In genomic region chr20:46592580-46593362, GRCh38 we compare ENCODE assay signal across 19 cellular contexts. TPM values are rescaled to one million over a fixed set of nuclear protein-coding genes. Genes with fewer than 3 reads are reported as not detected.
DNase-seq lines count a peak whose midpoint lies in the region; ATAC-seq and TF ChIP-seq lines count a peak whose summit lies in the region.
"Had no signal": no experiment of that assay in that cellular context is flagged by ENCODE, and none has a peak within 500 bp of the region (broad histone marks: within the 10 kb centered on the region; RNA-seq: fewer than 3 reads in every experiment).

No MANE protein-coding gene starts in this region.

- TF ChIP-seq CTCF in GM13976 (IDR thresholded peaks at IDR 0.05; ENCODE audit: borderline replicate concordance, control extremely low read depth, extremely low read depth, insufficient read depth, missing control alignments) (peak; percentile 6), PC-3 (conservative IDR thresholded peaks at IDR 0.05; ENCODE audit: low read depth, low read length) (peak; percentile 56; the same call in 1 of the 2 replicates), A673 (conservative IDR thresholded peaks at IDR 0.05; ENCODE audit: low read depth, low read length) (no peak)

- H3K79me1 ChIP-seq in mesendoderm (ENCODE audit: low read length): no peaks in the 10 kb centered on the region

- H3K36me3 ChIP-seq in PC-3 (ENCODE audit: low read depth, low read length) (no peaks in the 10 kb centered on the region), mesendoderm (ENCODE audit: control insufficient read depth, insufficient read depth, low read length) (no peaks in the 10 kb centered on the region), A673 (ENCODE audit: insufficient read depth, low read length, poor library complexity, severe bottlenecking) (no peaks in the 10 kb centered on the region)
- H3K36me3 ChIP-seq: brain microvascular endothelial cell had no signal

- H3K9ac ChIP-seq in PC-3 (ENCODE audit: low read length) (no peak overlapping the region), mesendoderm (ENCODE audit: low read length) (no peak overlapping the region)

- no CpG with 5 or more reads among the region's 4 CpGs for WGBS in mesendoderm (ENCODE audit: extremely low coverage, insufficient coverage, low lambda C conversion rate)

- H3K18ac ChIP-seq in mesendoderm (ENCODE audit: low read length): no peak overlapping the region

- H3K56ac ChIP-seq in mesendoderm (ENCODE audit: low read length): no peak overlapping the region

- H3K9me3 Mint-ChIP-seq in activated CD4-positive, alpha-beta T cell treated with anti-CD3 and anti-CD28 coated beads for 36 hours (ENCODE audit: low read depth): no peaks in the 10 kb centered on the region
- H3K9me3 Mint-ChIP-seq in activated CD4-positive, alpha-beta T cell treated with anti-CD3 and anti-CD28 coated beads, Interleukin-2, amount 10 ng/mL, durations not matched to agents 24 days and 14 days: no peaks in the 10 kb centered on the region

- intact Hi-C loops in activated CD4-positive, alpha-beta T cell treated with anti-CD3 and anti-CD28 coated beads for 36 hours (cut with DNase I, micrococcal nuclease): no loop called here
- intact Hi-C loops in activated CD4-positive, alpha-beta T cell treated with anti-CD3 and anti-CD28 coated beads, Interleukin-2, amount 10 ng/mL, durations not matched to agents 24 days and 14 days (cut with micrococcal nuclease): no loop called here
- intact Hi-C loops in PC-3 (cut with micrococcal nuclease): no loop called here
- intact Hi-C loops in A673 (cut with micrococcal nuclease; ENCODE audit: unreplicated experiment): no loop called here

- no peak overlapping the region for H2BK15ac ChIP-seq in mesendoderm (replicated peaks; ENCODE audit: low read depth)

- no peaks in the 10 kb centered on the region for H3K4me1 Mint-ChIP-seq in activated CD4-positive, alpha-beta T cell treated with anti-CD3 and anti-CD28 coated beads for 36 hours
- H3K4me1 Mint-ChIP-seq in activated CD4-positive, alpha-beta T cell treated with anti-CD3 and anti-CD28 coated beads, Interleukin-2, amount 10 ng/mL, durations not matched to agents 24 days and 14 days: peaks cover 9% of the 10 kb centered on the region
- H3K4me1 Mint-ChIP-seq: neural crest cell had no signal

- H4K20me1 ChIP-seq in PC-3 (ENCODE audit: low read length): no peaks in the 10 kb centered on the region

- in situ Hi-C loops in GM13976 (cut with MboI; ENCODE audit: low sequenced_read_pairs, unreplicated experiment): no loop called here

- H3K79me2 ChIP-seq in PC-3 (ENCODE audit: low read length) (no peaks in the 10 kb centered on the region), mesendoderm (ENCODE audit: control insufficient read depth, insufficient read depth, low read length) (no peaks in the 10 kb centered on the region)
- H3K79me2 ChIP-seq: hepatocyte had no signal

- H4K8ac ChIP-seq in mesendoderm (ENCODE audit: low read depth, low read length): no peak overlapping the region

- H3K9me2 ChIP-seq in PC-3 (replicated peaks; ENCODE audit: low read length): no peaks in the 10 kb centered on the region

- H3K4me3 ChIP-seq in PC-3 (ENCODE audit: low read length) (no peak overlapping the region), mesendoderm (ENCODE audit: low read length) (no peak overlapping the region), A673 (ENCODE audit: low read depth, low read length, poor library complexity, severe bottlenecking) (no peak overlapping the region)
- H3K4me3 ChIP-seq: hepatocyte, lung, tibial nerve had no signal

- H4K5ac ChIP-seq in mesendoderm (ENCODE audit: low read length): no peak overlapping the region

- no peaks in the 10 kb centered on the region for H3F3A ChIP-seq in PC-3 (ENCODE audit: low read length, unreplicated experiment)

- no peak overlapping the region for H3K23ac ChIP-seq in mesendoderm (ENCODE audit: low read length)

- H3K27ac ChIP-seq in PC-3 (ENCODE audit: low read length) (no peak overlapping the region), mesendoderm (ENCODE audit: low read depth, low read length) (no peak overlapping the region), A673 (ENCODE audit: low read depth, low read length, poor library complexity, severe bottlenecking) (no peak overlapping the region)
- H3K27ac ChIP-seq: brain microvascular endothelial cell, hepatocyte, tibial nerve had no signal

- H3K27me3 ChIP-seq in PC-3 (ENCODE audit: low read length) (peaks cover 30% of the 10 kb centered on the region), mesendoderm (ENCODE audit: insufficient read depth, low read length, poor library complexity) (no peaks in the 10 kb centered on the region), A673 (replicated peaks; ENCODE audit: insufficient read depth, low read depth, low read length, poor library complexity) (no peaks in the 10 kb centered on the region)
- H3K27me3 ChIP-seq: brain microvascular endothelial cell, hepatocyte, tibial nerve had no signal

- H3K9me3 ChIP-seq in PC-3 (ENCODE audit: low read length) (no peaks in the 10 kb centered on the region), A673 (ENCODE audit: low read depth, low read length, poor library complexity, severe bottlenecking) (no peaks in the 10 kb centered on the region)
- H3K9me3 ChIP-seq: tibial nerve had no signal

- DNase-seq in activated CD4-positive, alpha-beta T cell treated with anti-CD3 and anti-CD28 coated beads for 36 hours: peak; percentile 17
- no peak for DNase-seq in activated CD4-positive, alpha-beta T cell treated with anti-CD3 and anti-CD28 coated beads, Interleukin-2, amount 10 ng/mL, durations not matched to agents 24 days and 14 days
- DNase-seq in GM13976 (ENCODE audit: low spot score): no peak
- DNase-seq in PC-3: peak; percentile 25
- DNase-seq in mesendoderm: peak; percentile 37
- no peak for DNase-seq in A673 (ENCODE audit: low spot score)
- DNase-seq: activated effector memory CD4-positive, alpha-beta T cell treated with Interleukin-2 at 50 U/mL for 16 hours; brain microvascular endothelial cell; NCI-H1105 treated with DMSO at 0.1 percent for 48 hours; NCI-H748 treated with DMSO at 0.1 percent for 48 hours had no signal

- H3K36me3 Mint-ChIP-seq in activated CD4-positive, alpha-beta T cell treated with anti-CD3 and anti-CD28 coated beads for 36 hours (ENCODE audit: low read depth): no peaks in the 10 kb centered on the region
- H3K36me3 Mint-ChIP-seq in activated CD4-positive, alpha-beta T cell treated with anti-CD3 and anti-CD28 coated beads, Interleukin-2, amount 10 ng/mL, durations not matched to agents 24 days and 14 days (ENCODE audit: low read depth): no peaks in the 10 kb centered on the region

- no peak overlapping the region for H2BK120ac ChIP-seq in mesendoderm (ENCODE audit: low read depth, low read length)

- H3K4me2 ChIP-seq in PC-3 (ENCODE audit: low read length) (no peak overlapping the region), mesendoderm (ENCODE audit: low read length) (no peak overlapping the region)
- H3K4me2 ChIP-seq: hepatocyte had no signal

- POLR2A ChIA-PET in activated CD4-positive, alpha-beta T cell treated with anti-CD3 and anti-CD28 coated beads for 36 hours (lab: Charles Lee): no interaction called here
- POLR2A ChIA-PET in PC-3 (lab: Charles Lee; ENCODE audit: unreplicated experiment): no interaction called here
- POLR2A ChIA-PET in A673 (lab: Charles Lee; ENCODE audit: low non-redundant PET): no interaction called here

- no peak overlapping the region for H2AFZ ChIP-seq in PC-3 (ENCODE audit: low read length)
- H2AFZ ChIP-seq: hepatocyte had no signal

- no peak overlapping the region for H3K4me3 Mint-ChIP-seq in activated CD4-positive, alpha-beta T cell treated with anti-CD3 and anti-CD28 coated beads for 36 hours
- no peak overlapping the region for H3K4me3 Mint-ChIP-seq in activated CD4-positive, alpha-beta T cell treated with anti-CD3 and anti-CD28 coated beads, Interleukin-2, amount 10 ng/mL, durations not matched to agents 24 days and 14 days
- H3K4me3 Mint-ChIP-seq: neural crest cell had no signal

- no peak overlapping the region for H3K4ac ChIP-seq in mesendoderm (ENCODE audit: low read depth, low read length)

- peaks cover 8% of the 10 kb centered on the region for H3K27me3 Mint-ChIP-seq in activated CD4-positive, alpha-beta T cell treated with anti-CD3 and anti-CD28 coated beads for 36 hours
- H3K27me3 Mint-ChIP-seq in activated CD4-positive, alpha-beta T cell treated with anti-CD3 and anti-CD28 coated beads, Interleukin-2, amount 10 ng/mL, durations not matched to agents 24 days and 14 days: peaks cover 19% of the 10 kb centered on the region

- no peak overlapping the region for H2BK5ac ChIP-seq in mesendoderm (ENCODE audit: low read length)

- CTCF ChIA-PET in activated CD4-positive, alpha-beta T cell treated with anti-CD3 and anti-CD28 coated beads for 36 hours (lab: Charles Lee): no interaction called here
- CTCF ChIA-PET in PC-3 (lab: Charles Lee) (no interaction called here), A673 (lab: Charles Lee) (no interaction called here)

- no peak for ATAC-seq in activated CD4-positive, alpha-beta T cell treated with anti-CD3 and anti-CD28 coated beads for 36 hours
- peak; percentile 50; the same call in 1 of the 2 replicates for ATAC-seq in PC-3
- no peak for ATAC-seq in GM18502 (IDR thresholded peaks at IDR 0.05; ENCODE audit: poor library complexity, unreplicated experiment)
- ATAC-seq in HG02970 (IDR thresholded peaks at IDR 0.05; ENCODE audit: low FRiP score, unreplicated experiment): no peak
- ATAC-seq: activated CD4-positive, CD25-positive, alpha-beta regulatory T cell treated with anti-CD3 and anti-CD28 coated beads, Interleukin-2, amount 50 U/mL, for 24 hours had no signal

- H3K4me1 ChIP-seq in PC-3 (ENCODE audit: insufficient read depth, low read length): no peaks in the 10 kb centered on the region
- no peaks in the 10 kb centered on the region for H3K4me1 ChIP-seq in mesendoderm (ENCODE audit: control insufficient read depth, low read depth, low read length)
- no peaks in the 10 kb centered on the region for H3K4me1 ChIP-seq in A673 (ENCODE audit: insufficient read depth, low read length, poor library complexity, severe bottlenecking)
- H3K4me1 ChIP-seq: tibial nerve had no signal

- no peak overlapping the region for H3K27ac Mint-ChIP-seq in activated CD4-positive, alpha-beta T cell treated with anti-CD3 and anti-CD28 coated beads for 36 hours
- no peak overlapping the region for H3K27ac Mint-ChIP-seq in activated CD4-positive, alpha-beta T cell treated with anti-CD3 and anti-CD28 coated beads, Interleukin-2, amount 10 ng/mL, durations not matched to agents 24 days and 14 days

- BruUV-seq in PC-3 (replicated peaks; lab: Mats Ljungman, UMichigan) (no TSS peak), A673 (replicated peaks; lab: Mats Ljungman, UMichigan) (no TSS peak)

- H2AK5ac ChIP-seq in mesendoderm (ENCODE audit: low read length): no peak overlapping the region

RNA-seq across cellular contexts. Expression of gene OCSTAMP, which starts 42.3 kb away (rescaled TPM):
- under 1 TPM; 0.14 to 0.19 TPM for total RNA-seq in activated CD4-positive, alpha-beta T cell treated with anti-CD3 and anti-CD28 coated beads for 36 hours
- 0.37 and 0.40 TPM in 2 replicates for total RNA-seq in activated CD4-positive, alpha-beta T cell treated with anti-CD3 and anti-CD28 coated beads, Interleukin-2, amount 10 ng/mL, durations not matched to agents 24 days and 14 days
- not detected in 2 replicates for total RNA-seq in PC-3 (2014; rRNA removed)
- polyA plus RNA-seq in mesendoderm (2013, experiment 1 of 2): 0.24 TPM
- polyA plus RNA-seq in mesendoderm (2013, experiment 2 of 2): 0.25 TPM
- not detected in 2 replicates for total RNA-seq in A673 (2021)
- total RNA-seq: Daoy, hepatocyte, tibial nerve had no signal
- polyA plus RNA-seq: AG04450, hepatocyte, lung had no signal

RNA-seq across cellular contexts. Expression of gene SLC13A3, which starts 58.5 kb away (rescaled TPM):
- total RNA-seq in activated CD4-positive, alpha-beta T cell treated with anti-CD3 and anti-CD28 coated beads for 36 hours: under 1 TPM; 0.07 TPM
- not detected in 2 replicates for total RNA-seq in activated CD4-positive, alpha-beta T cell treated with anti-CD3 and anti-CD28 coated beads, Interleukin-2, amount 10 ng/mL, durations not matched to agents 24 days and 14 days
- total RNA-seq in PC-3 (2014; rRNA removed): not detected in 2 replicates
- polyA plus RNA-seq in mesendoderm (2013, experiment 1 of 2): 7.0 TPM
- 5.9 TPM for polyA plus RNA-seq in mesendoderm (2013, experiment 2 of 2)
- total RNA-seq in A673 (2021): 1.3 and 1.4 TPM in 2 replicates

Comparison
In these comparisons a context has a peak if more than half of its experiments do, and no peak if none do; other contexts are left out.
1. DNase-seq: peak in activated CD4-positive, alpha-beta T cell treated with anti-CD3 and anti-CD28 coated beads for 36 hours (single experiment), PC-3 (single experiment) and mesendoderm (single experiment); none in activated CD4-positive, alpha-beta T cell treated with anti-CD3 and anti-CD28 coated beads, Interleukin-2, amount 10 ng/mL, durations not matched to agents 24 days and 14 days (single experiment), GM13976 (single experiment) and A673 (single experiment).